ENCODE assay signal across 8 cellular contexts in genomic region chr4:40629401-40630334, GRCh38. TPM values are rescaled to one million over a fixed set of nuclear protein-coding genes. Genes with fewer than 3 reads are reported as not detected.
DNase-seq lines count a peak whose midpoint lies in the region; ATAC-seq and TF ChIP-seq lines count a peak whose summit lies in the region.

Gene RBM47, minus strand, starts transcription at chr4:40629864. Its CDS starts 190,971 bp downstream, at chr4:40438893.

- no peak for TF ChIP-seq EP300 in ovary (IDR thresholded peaks at IDR 0.05)

- H3K27ac Mint-ChIP-seq in activated naive CD4-positive, alpha-beta T cell treated with anti-CD3 and anti-CD28 coated beads, Interleukin-2, amount 50 U/mL, for 24 hours = no peak within 1 kb of the TSS

- TF ChIP-seq POLR2A in ovary (IDR thresholded peaks at IDR 0.05) = no peak

- H3K4me1 ChIP-seq in cardiac muscle cell (ENCODE audit: low read depth) (peaks cover 6% of the 10 kb centered on the region), ovary (ENCODE audit: insufficient read depth) (peaks cover 2% of the 10 kb centered on the region)

- peaks cover 8% of the 10 kb centered on the region for H3K27me3 ChIP-seq in cardiac muscle cell
- H3K27me3 ChIP-seq in ovary = no peaks in the 10 kb centered on the region

- intact Hi-C loops in ovary (cut with DNase I) = no loop called here

- H3K4me1 Mint-ChIP-seq in activated naive CD4-positive, alpha-beta T cell treated with anti-CD3 and anti-CD28 coated beads, Interleukin-2, amount 50 U/mL, for 24 hours = peaks cover 22% of the 10 kb centered on the region

- peak within 1 kb of the TSS; percentile 87 for H3K4me3 Mint-ChIP-seq in activated naive CD4-positive, alpha-beta T cell treated with anti-CD3 and anti-CD28 coated beads, Interleukin-2, amount 50 U/mL, for 24 hours

- peak; percentile 34 for ATAC-seq in GM18861 (IDR thresholded peaks at IDR 0.05; ENCODE audit: unreplicated experiment)
- ATAC-seq in HG03039 (IDR thresholded peaks at IDR 0.05; ENCODE audit: unreplicated experiment) = peak; percentile 39

- peak; percentile 8; the same call in 1 of the 2 replicates for TF ChIP-seq CTCF in AG10803 (conservative IDR thresholded peaks at IDR 0.05; ENCODE audit: low read length)
- TF ChIP-seq CTCF in cardiac muscle cell (IDR thresholded peaks at IDR 0.05; ENCODE audit: low read depth, low read length) = peak; percentile 23
- TF ChIP-seq CTCF in ovary (IDR thresholded peaks at IDR 0.05) = peak in 1 of 3 donors; percentile 9

- DNase-seq in AG10803 (ENCODE audit: low read depth) (peak; percentile 59), NCI-H526 treated with DMSO at 0.1 percent for 48 hours (lab: John Stamatoyannopoulos, UW) (peak; percentile 65), cardiac muscle cell (ENCODE audit: low read depth in 1 of 2, low spot score in 1 of 2) (peak; percentile 61 to 79), ovary (peak; percentile 65 to 80 (median 73)), foreskin melanocyte (no peak)

- H3K36me3 ChIP-seq in cardiac muscle cell (no peaks in the 10 kb centered on the region), ovary (no peaks in the 10 kb centered on the region)

- 2% methylated on average over 53 of the region's 53 CpGs for WGBS in ovary, 3 donors

- H3K4me3 ChIP-seq in AG10803 (ENCODE audit: low read length) (peak within 1 kb of the TSS; percentile 73), cardiac muscle cell (peak within 1 kb of the TSS; percentile 52), ovary (peak within 1 kb of the TSS; percentile 42)

- H3K27me3 Mint-ChIP-seq in activated naive CD4-positive, alpha-beta T cell treated with anti-CD3 and anti-CD28 coated beads, Interleukin-2, amount 50 U/mL, for 24 hours = peaks cover 6% of the 10 kb centered on the region

- H3K9me3 ChIP-seq in cardiac muscle cell (ENCODE audit: low read depth) (no peaks in the 10 kb centered on the region), ovary (no peaks in the 10 kb centered on the region)

- H3K9me3 Mint-ChIP-seq in activated naive CD4-positive, alpha-beta T cell treated with anti-CD3 and anti-CD28 coated beads, Interleukin-2, amount 50 U/mL, for 24 hours = no peaks in the 10 kb centered on the region

- no peak within 1 kb of the TSS for H3K27ac ChIP-seq in cardiac muscle cell
- peak within 1 kb of the TSS in 1 of 2 donors; percentile 30 for H3K27ac ChIP-seq in ovary

- H3K36me3 Mint-ChIP-seq in activated naive CD4-positive, alpha-beta T cell treated with anti-CD3 and anti-CD28 coated beads, Interleukin-2, amount 50 U/mL, for 24 hours = no peaks in the 10 kb centered on the region

RNA-seq across cellular contexts. Expression of gene RBM47, which starts in this region (rescaled TPM):
- 1.1 and 2.3 TPM in 2 replicates for total RNA-seq in cardiac muscle cell
- polyA plus RNA-seq in cardiac muscle cell = 0.11 and 1.4 TPM in 2 replicates
- total RNA-seq in ovary = 10 to 100 TPM in 4 of 7 donors, 1 to 10 TPM in 3; 4.2 to 92.8 (median 14.3) TPM
- 10 to 100 TPM in 1 of 2 donors, 1 to 10 TPM in 1; 2.7 to 10.3 TPM for polyA plus RNA-seq in ovary
